27 cellular contexts compared by ENCODE assay signal in the genomic region with DNA sequence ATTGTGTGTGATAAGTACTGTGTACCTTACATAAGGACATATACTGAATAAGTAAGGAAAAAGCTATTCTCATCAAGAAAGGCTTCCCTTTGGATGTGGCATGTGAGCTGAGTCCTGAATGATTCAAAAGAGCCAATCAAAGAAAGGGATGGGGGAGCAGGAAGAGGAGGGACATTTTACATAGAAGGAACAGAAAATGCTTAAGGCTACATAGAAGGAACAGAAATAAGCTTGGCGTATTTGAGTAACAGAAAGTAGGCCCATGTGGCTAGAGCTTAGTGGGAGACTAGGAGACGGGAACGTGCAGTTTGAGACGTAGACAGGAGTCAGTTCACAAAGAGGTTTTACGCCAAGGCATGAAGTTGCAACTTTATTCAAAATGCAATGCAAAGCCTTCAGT.
"Had no signal": no experiment of that assay in that cellular context is flagged by ENCODE, and none has a peak within 500 bp of the region (broad histone marks: within the 10 kb centered on the region; RNA-seq: fewer than 3 reads in every experiment).

No MANE protein-coding gene starts in this region.

- H3K36me3 ChIP-seq: adrenal gland, colonic mucosa, heart left ventricle, neutrophil, spleen, suprapubic skin, tibial artery had no signal

- H3K27me3 ChIP-seq: adrenal gland, body of pancreas, colonic mucosa, heart left ventricle, neutrophil, spleen, suprapubic skin, tibial artery had no signal

- H3K27ac ChIP-seq: colonic mucosa, neutrophil, suprapubic skin, tibial artery, VCaP had no signal

- H3K9me3 ChIP-seq: adrenal gland, body of pancreas, colonic mucosa, heart left ventricle, neutrophil, spleen, suprapubic skin, tibial artery had no signal

- ATAC-seq: activated CD4-positive, CD25-positive, alpha-beta regulatory T cell treated with anti-CD3 and anti-CD28 coated beads, Interleukin-2, amount 50 U/mL, for 24 hours; body of pancreas had no signal

- H3K4me3 ChIP-seq: adrenal gland, body of pancreas, colonic mucosa, dorsolateral prefrontal cortex, heart left ventricle, lung, spleen, suprapubic skin, tibial artery had no signal

- DNase-seq: activated CD4-positive, alpha-beta T cell treated with anti-CD3 and anti-CD28 coated beads for 48 hours; activated CD4-positive, alpha-beta T cell treated with anti-CD3 and anti-CD28 coated beads, Interleukin-2, amount 50 U/mL, for 48 hours; activated CD8-positive, alpha-beta memory T cell treated with anti-CD3 and anti-CD28 coated beads for 24 hours; activated effector memory CD4-positive, alpha-beta T cell treated with Interleukin-2 at 50 U/mL for 16 hours; activated naive CD4-positive, alpha-beta T cell treated with Interleukin-2 at 50 U/mL for 16 hours; aorta; cerebellar nuclear complex; colonic mucosa; dorsolateral prefrontal cortex; effector memory CD4-positive, alpha-beta T cell; foreskin fibroblast; heart left ventricle; hypothalamus; immature natural killer cell; kidney; retina; spleen; stimulated activated naive CD4-positive, alpha-beta T cell; tibial artery had no signal

- FAIRE-seq: TTC549 had no signal

- H3K4me1 ChIP-seq: body of pancreas, colonic mucosa had no signal
